ENCODE assay signal across 18 cellular contexts in genomic region chr15:69744421-69745162, GRCh38.
A peak's percentile ranks its signal among the peaks of the same experiment; 100 is the strongest.
DNase-seq lines count a peak whose midpoint lies in the region; ATAC-seq lines count a peak whose summit lies in the region.
"Had no signal": no experiment of that assay in that cellular context is flagged by ENCODE, and none has a peak within 500 bp of the region (broad histone marks: within the 10 kb centered on the region; RNA-seq: fewer than 3 reads in every experiment).

No MANE protein-coding gene starts in this region.

- H3K36me3 ChIP-seq in aorta (ENCODE audit: control insufficient read depth in 1 of 2, insufficient read depth in 2 of 2, low read length in 1 of 2): no peaks in the 10 kb centered on the region
- H3K36me3 ChIP-seq: Peyer's patch had no signal

- peaks cover 51% of the 10 kb centered on the region for H3K4me1 Mint-ChIP-seq in activated CD8-positive, alpha-beta T cell treated with anti-CD3 and anti-CD28 coated beads, Interleukin-2, amount 10 ng/mL, durations not matched to agents 7 days and 5 days (ENCODE audit: low read depth)
- peaks cover 9 to 12% of the 10 kb centered on the region in 2 donors for H3K4me1 Mint-ChIP-seq in stimulated activated naive B cell treated with anti-CD40 and anti-IgM and Interleukin-4, amounts not matched to agents 10 μg/mL and 1 μg/mL and 100 μg/mL, for 72 hours

- no peak overlapping the region for H3K4me3 ChIP-seq in aorta (ENCODE audit: low read length in 2 of 2)
- H3K4me3 ChIP-seq: K562, Peyer's patch had no signal

- H3K27ac ChIP-seq in aorta (ENCODE audit: low read depth in 1 of 2, low read length in 2 of 2): no peak overlapping the region
- H3K27ac ChIP-seq: C4-2B, Peyer's patch had no signal

- POLR2A ChIA-PET in activated CD8-positive, alpha-beta T cell treated with anti-CD3 and anti-CD28 coated beads, Interleukin-2, amount 10 ng/mL, durations not matched to agents 7 days and 5 days (lab: Charles Lee): interaction anchor here (0.8 to 2.4 kb wide), 6 partner anchors 10 to 353 kb away, joined by 3 to 14 read pairs (median 6); partner anchors contain the start of gene TLE3

- H3K4me1 ChIP-seq in aorta (ENCODE audit: control insufficient read depth in 1 of 2, insufficient read depth in 2 of 2, low read length in 2 of 2): no peaks in the 10 kb centered on the region

- CTCF ChIA-PET in activated CD8-positive, alpha-beta T cell treated with anti-CD3 and anti-CD28 coated beads, Interleukin-2, amount 10 ng/mL, durations not matched to agents 7 days and 5 days (lab: Charles Lee): interaction anchor here (1.2 to 4.9 kb wide), 8 partner anchors 9 to 723 kb away, joined by 3 to 44 read pairs (median 6); no protein-coding TSS in a partner anchor

- DNase-seq in activated CD8-positive, alpha-beta memory T cell treated with anti-CD3 and anti-CD28 coated beads for 24 hours: peak; percentile 59
- no peak for DNase-seq in activated CD8-positive, alpha-beta memory T cell treated with anti-CD3 and anti-CD28 coated beads, Interleukin-2, amount 50 U/mL, for 48 hours
- peak; percentile 25 for DNase-seq in MV-4-11 (lab: John Stamatoyannopoulos, UW)
- DNase-seq in activated CD8-positive, alpha-beta T cell treated with anti-CD3 and anti-CD28 coated beads, Interleukin-2, amount 10 ng/mL, durations not matched to agents 7 days and 5 days: no peak
- no peak for DNase-seq in stimulated activated naive B cell treated with anti-CD40 and anti-IgM and Interleukin-4, amounts not matched to agents 10 μg/mL and 1 μg/mL and 100 μg/mL, for 72 hours
- no peak for DNase-seq in germinal center (ENCODE audit: low spot score)
- DNase-seq in aorta: no peak
- DNase-seq in GDM1 (lab: John Stamatoyannopoulos, UW): no peak
- DNase-seq: Calu3, NCI-H1092, NCI-H1694, NCI-H345, NCI-H748 treated with DMSO at 0.1 percent for 48 hours, Right ventricle myocardium superior had no signal

- H3K9me3 Mint-ChIP-seq in activated CD8-positive, alpha-beta T cell treated with anti-CD3 and anti-CD28 coated beads, Interleukin-2, amount 10 ng/mL, durations not matched to agents 7 days and 5 days (ENCODE audit: insufficient read depth): peaks cover 3% of the 10 kb centered on the region
- H3K9me3 Mint-ChIP-seq in stimulated activated naive B cell treated with anti-CD40 and anti-IgM and Interleukin-4, amounts not matched to agents 10 μg/mL and 1 μg/mL and 100 μg/mL, for 72 hours: peaks cover 3 to 5% of the 10 kb centered on the region in 2 donors

- H3K27ac Mint-ChIP-seq in activated CD8-positive, alpha-beta T cell treated with anti-CD3 and anti-CD28 coated beads, Interleukin-2, amount 10 ng/mL, durations not matched to agents 7 days and 5 days: peak overlapping the region; percentile 20
- H3K27ac Mint-ChIP-seq in stimulated activated naive B cell treated with anti-CD40 and anti-IgM and Interleukin-4, amounts not matched to agents 10 μg/mL and 1 μg/mL and 100 μg/mL, for 72 hours: peak overlapping the region; percentile 37

- WGBS in aorta, 2 donors: 65 to 74% methylated on average over 5 of the region's 5 CpGs

- no peaks in the 10 kb centered on the region for H3K27me3 ChIP-seq in aorta (ENCODE audit: control insufficient read depth in 1 of 2, insufficient read depth in 2 of 2, low read length in 1 of 2)
- H3K27me3 ChIP-seq: Peyer's patch had no signal

- H3K9me3 ChIP-seq in aorta (ENCODE audit: control insufficient read depth, low read length): peaks cover 3% of the 10 kb centered on the region
- H3K9me3 ChIP-seq: Peyer's patch had no signal

- peaks cover 4% of the 10 kb centered on the region for H3K27me3 Mint-ChIP-seq in activated CD8-positive, alpha-beta T cell treated with anti-CD3 and anti-CD28 coated beads, Interleukin-2, amount 10 ng/mL, durations not matched to agents 7 days and 5 days (ENCODE audit: low read depth)
- H3K27me3 Mint-ChIP-seq in stimulated activated naive B cell treated with anti-CD40 and anti-IgM and Interleukin-4, amounts not matched to agents 10 μg/mL and 1 μg/mL and 100 μg/mL, for 72 hours: peaks cover 60 to 75% of the 10 kb centered on the region in 2 donors

- peaks cover 6% of the 10 kb centered on the region for H3K36me3 Mint-ChIP-seq in activated CD8-positive, alpha-beta T cell treated with anti-CD3 and anti-CD28 coated beads, Interleukin-2, amount 10 ng/mL, durations not matched to agents 7 days and 5 days (ENCODE audit: low read depth)
- H3K36me3 Mint-ChIP-seq in stimulated activated naive B cell treated with anti-CD40 and anti-IgM and Interleukin-4, amounts not matched to agents 10 μg/mL and 1 μg/mL and 100 μg/mL, for 72 hours: peaks cover 4 to 5% of the 10 kb centered on the region in 2 donors

- intact Hi-C loops in aorta (cut with DNase I): no loop called here

- peak overlapping the region; percentile 5 for H3K4me3 Mint-ChIP-seq in activated CD8-positive, alpha-beta T cell treated with anti-CD3 and anti-CD28 coated beads, Interleukin-2, amount 10 ng/mL, durations not matched to agents 7 days and 5 days
- H3K4me3 Mint-ChIP-seq in stimulated activated naive B cell treated with anti-CD40 and anti-IgM and Interleukin-4, amounts not matched to agents 10 μg/mL and 1 μg/mL and 100 μg/mL, for 72 hours: no peak overlapping the region

- peak; percentile 41 for ATAC-seq in activated CD8-positive, alpha-beta T cell treated with anti-CD3 and anti-CD28 coated beads, Interleukin-2, amount 10 ng/mL, durations not matched to agents 7 days and 5 days
- ATAC-seq in stimulated activated naive B cell treated with anti-CD40 and anti-IgM and Interleukin-4, amounts not matched to agents 10 μg/mL and 1 μg/mL and 100 μg/mL, for 72 hours (replicated peaks): peak; percentile 27 to 45
- ATAC-seq in aorta (ENCODE audit: low FRiP score): no peak
- ATAC-seq: K562, SK-N-SH treated with all-trans-retinoic acid at 6 μM for 48 hours had no signal

Comparison
In these comparisons a context has a peak if more than half of its experiments do, and no peak if none do; other contexts are left out.
1. DNase-seq: peak in activated CD8-positive, alpha-beta memory T cell treated with anti-CD3 and anti-CD28 coated beads for 24 hours (single experiment) and MV-4-11 (single experiment); none in activated CD8-positive, alpha-beta memory T cell treated with anti-CD3 and anti-CD28 coated beads, Interleukin-2, amount 50 U/mL, for 48 hours (single experiment), activated CD8-positive, alpha-beta T cell treated with anti-CD3 and anti-CD28 coated beads, Interleukin-2, amount 10 ng/mL, durations not matched to agents 7 days and 5 days (single experiment), stimulated activated naive B cell treated with anti-CD40 and anti-IgM and Interleukin-4, amounts not matched to agents 10 μg/mL and 1 μg/mL and 100 μg/mL, for 72 hours (single experiment), germinal center (single experiment), aorta (0 of 2) and GDM1 (single experiment).